Comparison of ENCODE assay signal across 40 cellular contexts in genomic region chr4:84150177-84150576, GRCh38.
"Had no signal": no experiment of that assay in that cellular context is flagged by ENCODE, and none has a peak within 500 bp of the region (broad histone marks: within the 10 kb centered on the region; RNA-seq: fewer than 3 reads in every experiment).

No MANE protein-coding gene starts in this region.

- H3K27ac Mint-ChIP-seq: activated naive CD4-positive, alpha-beta T cell treated with anti-CD3 and anti-CD28 coated beads for 36 hours; activated naive CD4-positive, alpha-beta T cell treated with anti-CD3 and anti-CD28 coated beads, Interleukin-2, amount 10 ng/mL, durations not matched to agents 7 days and 5 days; activated naive CD4-positive, alpha-beta T cell treated with anti-CD3 and anti-CD28 coated beads, Interleukin-2, amount 50 U/mL, for 24 hours; activated naive CD4-positive, alpha-beta T cell treated with anti-CD3 and anti-CD28 coated beads, Interleukin-2, amount 50 U/mL, for 72 hours; activated naive CD8-positive, alpha-beta T cell; activated naive CD8-positive, alpha-beta T cell treated with anti-CD3 and anti-CD28 coated beads for 36 hours; activated naive CD8-positive, alpha-beta T cell treated with anti-CD3 and anti-CD28 coated beads, Interleukin-2, amount 10 ng/mL, durations not matched to agents 7 days and 5 days; activated naive CD8-positive, alpha-beta T cell treated with anti-CD3 and anti-CD28 coated beads, Interleukin-2, amount 50 U/mL, for 24 hours; activated T-cell treated with anti-CD3 and anti-CD28 coated beads, Interleukin-2, amount 50 U/mL, for 24 hours; activated T-cell treated with anti-CD3 and anti-CD28 coated beads, Interleukin-2, amount 50 U/mL, for 72 hours; activated T-helper 1 cell treated with anti-CD3 and anti-CD28 coated beads, Interleukin-12 subunit alpha, Interleukin-12 subunit beta, Interleukin-2, Interleukin-4 antibody, amounts not matched to agents 30 ng/mL and 10 ng/mL and 1 ng/mL, durations not matched to agents 14 hours and 24 hours and 36 hours; activated T-helper 17 cell treated with anti-CD3 and anti-CD28 coated beads, Interleukin-2, amount 50 U/mL, for 72 hours; activated T-helper 2 cell treated with anti-CD3 and anti-CD28 coated beads, Interferon-gamma antibody, Interleukin-2, Interleukin-4, amounts not matched to agents 10 μg/mL and 5 μg/mL and 100 μg/mL, durations not matched to agents 14 hours and 24 hours and 36 hours; brain had no signal

- H3K36me3 ChIP-seq: adrenal gland, ascending aorta, brain microvascular endothelial cell, breast epithelium, cardiac muscle cell had no signal

- H3K9me3 ChIP-seq: adrenal gland, ascending aorta, body of pancreas, breast epithelium had no signal

- H3K27ac ChIP-seq: adrenal gland, ascending aorta, body of pancreas, brain microvascular endothelial cell, breast epithelium, cardiac muscle cell had no signal

- H3K4me1 Mint-ChIP-seq: activated naive CD4-positive, alpha-beta T cell treated with anti-CD3 and anti-CD28 coated beads, Interleukin-2, amount 10 ng/mL, durations not matched to agents 7 days and 5 days; activated naive CD8-positive, alpha-beta T cell treated with anti-CD3 and anti-CD28 coated beads, Interleukin-2, amount 10 ng/mL, durations not matched to agents 7 days and 5 days; activated naive CD8-positive, alpha-beta T cell treated with anti-CD3 and anti-CD28 coated beads, Interleukin-2, amount 50 U/mL, for 24 hours; brain; central memory CD8-positive, alpha-beta T cell had no signal

- H3K9me3 Mint-ChIP-seq: activated naive CD4-positive, alpha-beta T cell treated with anti-CD3 and anti-CD28 coated beads for 36 hours; activated naive CD4-positive, alpha-beta T cell treated with anti-CD3 and anti-CD28 coated beads, Interleukin-2, amount 10 ng/mL, durations not matched to agents 7 days and 5 days; activated naive CD4-positive, alpha-beta T cell treated with anti-CD3 and anti-CD28 coated beads, Interleukin-2, amount 50 U/mL, for 24 hours; activated naive CD8-positive, alpha-beta T cell treated with anti-CD3 and anti-CD28 coated beads for 36 hours; activated naive CD8-positive, alpha-beta T cell treated with anti-CD3 and anti-CD28 coated beads, Interleukin-2, amount 10 ng/mL, durations not matched to agents 7 days and 5 days; activated naive CD8-positive, alpha-beta T cell treated with anti-CD3 and anti-CD28 coated beads, Interleukin-2, amount 50 U/mL, for 24 hours; activated T-cell treated with anti-CD3 and anti-CD28 coated beads, Interleukin-2, amount 50 U/mL, for 24 hours; activated T-cell treated with anti-CD3 and anti-CD28 coated beads, Interleukin-2, amount 50 U/mL, for 4 hours; activated T-cell treated with anti-CD3 and anti-CD28 coated beads, Interleukin-2, amount 50 U/mL, for 72 hours; activated T-helper 1 cell treated with anti-CD3 and anti-CD28 coated beads, Interleukin-12 subunit alpha, Interleukin-12 subunit beta, Interleukin-2, Interleukin-4 antibody, amounts not matched to agents 30 ng/mL and 10 ng/mL and 1 ng/mL, durations not matched to agents 14 hours and 24 hours and 36 hours; activated T-helper 17 cell treated with anti-CD3 and anti-CD28 coated beads, Interleukin-2, amount 50 U/mL, for 72 hours; activated T-helper 2 cell treated with anti-CD3 and anti-CD28 coated beads, Interferon-gamma antibody, Interleukin-2, Interleukin-4, amounts not matched to agents 10 μg/mL and 5 μg/mL and 100 μg/mL, durations not matched to agents 14 hours and 24 hours and 36 hours; brain; central memory CD8-positive, alpha-beta T cell had no signal

- ATAC-seq: activated naive CD4-positive, alpha-beta T cell treated with anti-CD3 and anti-CD28 coated beads, Interleukin-2, amount 50 U/mL, for 72 hours; activated naive CD8-positive, alpha-beta T cell treated with anti-CD3 and anti-CD28 coated beads, Interleukin-2, amount 50 U/mL, for 24 hours; activated T-cell treated with anti-CD3 and anti-CD28 coated beads, Interleukin-2, amount 50 U/mL, for 4 hours; activated T-cell treated with anti-CD3 and anti-CD28 coated beads, Interleukin-2, amount 50 U/mL, for 72 hours; activated T-helper 17 cell treated with anti-CD3 and anti-CD28 coated beads, Interleukin-2, amount 50 U/mL, for 72 hours; body of pancreas had no signal

- H3K36me3 Mint-ChIP-seq: activated naive CD4-positive, alpha-beta T cell treated with anti-CD3 and anti-CD28 coated beads, Interleukin-2, amount 10 ng/mL, durations not matched to agents 7 days and 5 days; activated naive CD4-positive, alpha-beta T cell treated with anti-CD3 and anti-CD28 coated beads, Interleukin-2, amount 50 U/mL, for 24 hours; activated naive CD4-positive, alpha-beta T cell treated with anti-CD3 and anti-CD28 coated beads, Interleukin-2, amount 50 U/mL, for 72 hours; activated naive CD8-positive, alpha-beta T cell; activated naive CD8-positive, alpha-beta T cell treated with anti-CD3 and anti-CD28 coated beads for 36 hours; activated naive CD8-positive, alpha-beta T cell treated with anti-CD3 and anti-CD28 coated beads, Interleukin-2, amount 10 ng/mL, durations not matched to agents 7 days and 5 days; brain had no signal

- DNase-seq: activated effector memory CD4-positive, alpha-beta T cell treated with anti-CD3 and anti-CD28 coated beads, Interleukin-2, amount 50 U/mL, for 16 hours; activated effector memory CD4-positive, alpha-beta T cell treated with Interleukin-2 at 50 U/mL for 16 hours; activated gamma-delta T cell; activated gamma-delta T cell treated with Interleukin-2 at 50 U/mL for 16 hours; activated naive CD4-positive, alpha-beta T cell; activated naive CD4-positive, alpha-beta T cell treated with anti-CD3 and anti-CD28 coated beads for 36 hours; activated naive CD4-positive, alpha-beta T cell treated with anti-CD3 and anti-CD28 coated beads, Interleukin-2, amount 10 ng/mL, durations not matched to agents 7 days and 5 days; activated naive CD4-positive, alpha-beta T cell treated with anti-CD3 and anti-CD28 coated beads, Interleukin-2, amount 50 U/mL, for 16 hours; activated naive CD4-positive, alpha-beta T cell treated with Interleukin-2 at 50 U/mL for 16 hours; activated naive CD8-positive, alpha-beta T cell treated with anti-CD3 and anti-CD28 coated beads for 36 hours; activated naive CD8-positive, alpha-beta T cell treated with anti-CD3 and anti-CD28 coated beads, Interleukin-2, amount 10 ng/mL, durations not matched to agents 7 days and 5 days; activated naive CD8-positive, alpha-beta T cell treated with anti-CD3 and anti-CD28 coated beads, Interleukin-2, amount 50 U/mL, for 24 hours; activated T-cell treated with anti-CD3 and anti-CD28 coated beads, Interleukin-2, amount 50 U/mL, for 1 hour; activated T-cell treated with anti-CD3 and anti-CD28 coated beads, Interleukin-2, amount 50 U/mL, for 24 hours; activated T-cell treated with anti-CD3 and anti-CD28 coated beads, Interleukin-2, amount 50 U/mL, for 4 hours; activated T-cell treated with anti-CD3 and anti-CD28 coated beads, Interleukin-2, amount 50 U/mL, for 48 hours; activated T-cell treated with anti-CD3 and anti-CD28 coated beads, Interleukin-2, amount 50 U/mL, for 72 hours; adrenal gland; amniotic stem cell; amygdala; anterior cingulate cortex; aorta; body of pancreas; brain microvascular endothelial cell; caudate nucleus; central memory CD4-positive, alpha-beta T cell; cerebellar nuclear complex had no signal

- H3K4me1 ChIP-seq: adrenal gland, ascending aorta, body of pancreas, breast epithelium had no signal

- H3K27me3 Mint-ChIP-seq: activated naive CD4-positive, alpha-beta T cell treated with anti-CD3 and anti-CD28 coated beads, Interleukin-2, amount 10 ng/mL, durations not matched to agents 7 days and 5 days; activated naive CD4-positive, alpha-beta T cell treated with anti-CD3 and anti-CD28 coated beads, Interleukin-2, amount 50 U/mL, for 24 hours; activated naive CD8-positive, alpha-beta T cell; activated naive CD8-positive, alpha-beta T cell treated with anti-CD3 and anti-CD28 coated beads, Interleukin-2, amount 10 ng/mL, durations not matched to agents 7 days and 5 days; activated naive CD8-positive, alpha-beta T cell treated with anti-CD3 and anti-CD28 coated beads, Interleukin-2, amount 50 U/mL, for 24 hours; activated T-cell treated with anti-CD3 and anti-CD28 coated beads, Interleukin-2, amount 50 U/mL, for 24 hours; activated T-helper 17 cell treated with anti-CD3 and anti-CD28 coated beads, Interleukin-2, amount 50 U/mL, for 72 hours; brain; central memory CD8-positive, alpha-beta T cell had no signal

- FAIRE-seq: astrocyte, bronchial epithelial cell had no signal

- H3K4me3 Mint-ChIP-seq: activated naive CD4-positive, alpha-beta T cell treated with anti-CD3 and anti-CD28 coated beads for 36 hours; activated naive CD4-positive, alpha-beta T cell treated with anti-CD3 and anti-CD28 coated beads, Interleukin-2, amount 10 ng/mL, durations not matched to agents 7 days and 5 days; activated naive CD4-positive, alpha-beta T cell treated with anti-CD3 and anti-CD28 coated beads, Interleukin-2, amount 50 U/mL, for 24 hours; activated naive CD8-positive, alpha-beta T cell; activated naive CD8-positive, alpha-beta T cell treated with anti-CD3 and anti-CD28 coated beads for 36 hours; activated naive CD8-positive, alpha-beta T cell treated with anti-CD3 and anti-CD28 coated beads, Interleukin-2, amount 10 ng/mL, durations not matched to agents 7 days and 5 days; activated naive CD8-positive, alpha-beta T cell treated with anti-CD3 and anti-CD28 coated beads, Interleukin-2, amount 50 U/mL, for 24 hours; activated T-cell treated with anti-CD3 and anti-CD28 coated beads, Interleukin-2, amount 50 U/mL, for 24 hours; activated T-cell treated with anti-CD3 and anti-CD28 coated beads, Interleukin-2, amount 50 U/mL, for 4 hours; activated T-cell treated with anti-CD3 and anti-CD28 coated beads, Interleukin-2, amount 50 U/mL, for 72 hours; activated T-helper 1 cell treated with anti-CD3 and anti-CD28 coated beads, Interleukin-12 subunit alpha, Interleukin-12 subunit beta, Interleukin-2, Interleukin-4 antibody, amounts not matched to agents 30 ng/mL and 10 ng/mL and 1 ng/mL, durations not matched to agents 14 hours and 24 hours and 36 hours; activated T-helper 17 cell treated with anti-CD3 and anti-CD28 coated beads, Interleukin-2, amount 50 U/mL, for 72 hours; brain; central memory CD8-positive, alpha-beta T cell had no signal

- H3K4me3 ChIP-seq: adrenal gland, ascending aorta, body of pancreas, breast epithelium, cardiac muscle cell had no signal

- H3K27me3 ChIP-seq: adrenal gland, ascending aorta, body of pancreas, brain microvascular endothelial cell, breast epithelium, cardiac muscle cell had no signal
